In genomic region chr11:116772443-116773202, GRCh38 we compare ENCODE assay signal across 1 cellular context.
TF ChIP-seq lines count a peak whose summit lies in the region.

Gene BUD13, minus strand, starts transcription at chr11:116772987. Its CDS starts 23 bp downstream, at chr11:116772964.

TF ChIP-seq in H1, 55 proteins besides CTCF, POLR2A, EP300 and RAD21 (continued from another document):
- TF ChIP-seq CHD7 (IDR thresholded peaks at IDR 0.05; ENCODE audit: insufficient replicate concordance, low read length) (no peak), PHF8 (conservative IDR thresholded peaks at IDR 0.05; ENCODE audit: low read depth, low read length) (peak; percentile 94), POLR2AphosphoS5 (IDR thresholded peaks at IDR 0.05; ENCODE audit: low read depth, low read length) (peak; percentile 85), EZH2 (IDR thresholded peaks at IDR 0.05; ENCODE audit: low read depth, low read length, severe bottlenecking) (no peak), RXRA (IDR thresholded peaks at IDR 0.05; ENCODE audit: insufficient read depth, low read depth, low read length) (no peak), CTBP2 (IDR thresholded peaks at IDR 0.05; ENCODE audit: borderline replicate concordance, insufficient read depth, insufficient read length, low read length) (no peak), BACH1 (IDR thresholded peaks at IDR 0.05; ENCODE audit: low read length) (no peak), HDAC6 (IDR thresholded peaks at IDR 0.05; ENCODE audit: low read depth, low read length) (no peak), SUZ12 (IDR thresholded peaks at IDR 0.05; ENCODE audit: low read length) (no peak), GABPA (IDR thresholded peaks at IDR 0.05; ENCODE audit: borderline replicate concordance, insufficient read depth, low read length) (no peak; the same call in 1 of the 2 replicates), SIN3A (conservative IDR thresholded peaks at IDR 0.05 in 1 of 2, IDR thresholded peaks at IDR 0.05 in 1 of 2; ENCODE audit: low read depth in 1 of 2, low read length in 2 of 2) (peak; percentile 71 to 88; a peak in 2 of 4 replicates), CHD1 (IDR thresholded peaks at IDR 0.05; ENCODE audit: low read depth, low read length) (no peak), POU5F1 (IDR thresholded peaks at IDR 0.05; ENCODE audit: low read depth, low read length) (no peak), SP4 (IDR thresholded peaks at IDR 0.05; ENCODE audit: low read length) (peak; percentile 36; the same call in 1 of the 2 replicates), SAP30 (IDR thresholded peaks at IDR 0.05; ENCODE audit: insufficient read depth, insufficient replicate concordance, low read length) (peak; percentile 46), NANOG (IDR thresholded peaks at IDR 0.05; ENCODE audit: insufficient read depth, low read depth, low read length, poor library complexity, severe bottlenecking) (no peak), TEAD4 (IDR thresholded peaks at IDR 0.05; ENCODE audit: low read depth, low read length) (peak; percentile 43; the same call in 1 of the 2 replicates), MAFK (IDR thresholded peaks at IDR 0.05; ENCODE audit: low read depth, low read length) (no peak), HDAC2 (IDR thresholded peaks at IDR 0.05; ENCODE audit: borderline replicate concordance in 1 of 2, low read depth in 2 of 2, low read length in 2 of 2) (peak in 1 of 2 experiments; percentile 8; a peak in 2 of 4 replicates), SP1 (IDR thresholded peaks at IDR 0.05; ENCODE audit: low read depth, low read length) (0 out of 2 replicates have a peak, but pooled peaks have one; percentile 49), ATF2 (IDR thresholded peaks at IDR 0.05; ENCODE audit: low read length) (no peak), TAF1 (IDR thresholded peaks at IDR 0.05; ENCODE audit: low read depth, low read length) (peak; percentile 88), CEBPB (IDR thresholded peaks at IDR 0.05; ENCODE audit: low read depth, low read length) (peak; percentile 18; the same call in 1 of the 2 replicates), JUND (IDR thresholded peaks at IDR 0.05; ENCODE audit: low read length) (no peak), KDM5A (IDR thresholded peaks at IDR 0.05; ENCODE audit: low read length) (0 out of 2 replicates have a peak, but pooled peaks have one; percentile 61), ASH2L (IDR thresholded peaks at IDR 0.05; ENCODE audit: low read length) (peak; percentile 99), EGR1 (IDR thresholded peaks at IDR 0.05; ENCODE audit: borderline replicate concordance, low read depth, low read length) (peak; percentile 59; the same call in 1 of the 2 replicates), KDM1A (IDR thresholded peaks at IDR 0.05; ENCODE audit: borderline replicate concordance, low read length) (no peak), KDM4A (IDR thresholded peaks at IDR 0.05; ENCODE audit: low read depth, low read length, severe bottlenecking) (peak; percentile 40), TBP (IDR thresholded peaks at IDR 0.05; ENCODE audit: low read depth, low read length) (no peak; the same call in none of the 2 replicates), E2F6 (IDR thresholded peaks at IDR 0.05) (peak; percentile 79), SIRT6 (IDR thresholded peaks at IDR 0.05; ENCODE audit: low read length) (no peak), SIX5 (IDR thresholded peaks at IDR 0.05; ENCODE audit: low read depth, low read length) (no peak), CBX8 (IDR thresholded peaks at IDR 0.05; ENCODE audit: borderline replicate concordance, low read depth, low read length) (no peak), NRF1 (IDR thresholded peaks at IDR 0.05; ENCODE audit: low read depth, low read length) (no peak), CREB1 (IDR thresholded peaks at IDR 0.05) (peak; percentile 68), BRCA1 (IDR thresholded peaks at IDR 0.05; ENCODE audit: low read depth, low read length) (no peak), JUN (IDR thresholded peaks at IDR 0.05; ENCODE audit: low read depth, low read length) (no peak), RNF2 (IDR thresholded peaks at IDR 0.05; ENCODE audit: borderline replicate concordance, low read depth, low read length, missing control alignments, poor library complexity, severe bottlenecking) (no peak), YY1 (IDR thresholded peaks at IDR 0.05; ENCODE audit: low read depth, low read length) (peak; percentile 92), USF2 (IDR thresholded peaks at IDR 0.05; ENCODE audit: low read length) (no peak), GTF2F1 (IDR thresholded peaks at IDR 0.05; ENCODE audit: borderline replicate concordance, low read depth, low read length) (no peak), MAX (IDR thresholded peaks at IDR 0.05) (peak; percentile 69; the same call in 1 of the 2 replicates), ATF3 (IDR thresholded peaks at IDR 0.05; ENCODE audit: insufficient read depth, low read depth, low read length) (no peak), BCL11A (IDR thresholded peaks at IDR 0.05; ENCODE audit: low read depth in 2 of 2, low read length in 2 of 2) (no peak), SRF (IDR thresholded peaks at IDR 0.05; ENCODE audit: low read depth, low read length) (no peak)
